Comparison of ENCODE assay signal across 11 cellular contexts in the genomic region with DNA sequence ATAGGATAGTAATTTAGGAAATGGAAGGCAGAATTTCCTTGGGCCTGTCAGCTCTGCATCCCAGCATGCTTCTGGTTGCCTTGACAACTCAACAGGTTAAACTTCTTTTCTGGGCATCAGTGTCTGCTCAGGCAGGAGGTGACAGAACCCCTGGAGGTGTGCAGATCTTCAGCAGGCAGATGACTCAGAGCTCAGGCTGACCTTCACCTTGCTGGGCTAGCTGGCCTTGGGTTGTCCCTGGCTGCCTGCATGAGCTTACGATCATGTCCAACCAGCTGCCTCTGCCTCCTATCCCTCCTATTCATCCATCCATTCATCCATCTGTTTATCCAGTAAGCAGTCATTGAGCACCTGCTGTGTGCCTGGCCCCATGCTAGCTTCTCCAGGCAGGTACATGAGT.
DNase-seq lines count a peak whose midpoint lies in the region.
"Had no signal": no experiment of that assay in that cellular context is flagged by ENCODE, and none has a peak within 500 bp of the region (broad histone marks: within the 10 kb centered on the region; RNA-seq: fewer than 3 reads in every experiment).

No MANE protein-coding gene starts in this region.

- DNase-seq in activated effector memory CD4-positive, alpha-beta T cell treated with anti-CD3 and anti-CD28 coated beads, Interleukin-2, amount 50 U/mL, for 16 hours: peak; percentile 9
- DNase-seq in activated effector memory CD4-positive, alpha-beta T cell treated with Interleukin-2 at 50 U/mL for 16 hours: no peak
- peak; percentile 37 for DNase-seq in cerebellum (ENCODE audit: low spot score)
- DNase-seq in pons (ENCODE audit: low spot score): peak; percentile 35
- no peak for DNase-seq in SHP77 treated with DMSO at 0.1 percent for 48 hours (lab: John Stamatoyannopoulos, UW)
- DNase-seq in stimulated activated CD8-positive, alpha-beta memory T cell treated with anti-CD3 and anti-CD28 coated beads, Interleukin-4, amount 100 ng/mL, for 48 hours: no peak
- DNase-seq in glomerular visceral epithelial cell (ENCODE audit: extremely low spot score): no peak
- DNase-seq: 8988T, AML-193, Caco-2, H7 had no signal

Comparison
In these comparisons a context has a peak if more than half of its experiments do, and no peak if none do; other contexts are left out.
1. DNase-seq: peak in activated effector memory CD4-positive, alpha-beta T cell treated with anti-CD3 and anti-CD28 coated beads, Interleukin-2, amount 50 U/mL, for 16 hours (single experiment), cerebellum (single experiment) and pons (single experiment); none in activated effector memory CD4-positive, alpha-beta T cell treated with Interleukin-2 at 50 U/mL for 16 hours (single experiment), SHP77 treated with DMSO at 0.1 percent for 48 hours (single experiment), stimulated activated CD8-positive, alpha-beta memory T cell treated with anti-CD3 and anti-CD28 coated beads, Interleukin-4, amount 100 ng/mL, for 48 hours (single experiment) and glomerular visceral epithelial cell (single experiment).